ENCODE assay signal across 14 cellular contexts in the genomic region with DNA sequence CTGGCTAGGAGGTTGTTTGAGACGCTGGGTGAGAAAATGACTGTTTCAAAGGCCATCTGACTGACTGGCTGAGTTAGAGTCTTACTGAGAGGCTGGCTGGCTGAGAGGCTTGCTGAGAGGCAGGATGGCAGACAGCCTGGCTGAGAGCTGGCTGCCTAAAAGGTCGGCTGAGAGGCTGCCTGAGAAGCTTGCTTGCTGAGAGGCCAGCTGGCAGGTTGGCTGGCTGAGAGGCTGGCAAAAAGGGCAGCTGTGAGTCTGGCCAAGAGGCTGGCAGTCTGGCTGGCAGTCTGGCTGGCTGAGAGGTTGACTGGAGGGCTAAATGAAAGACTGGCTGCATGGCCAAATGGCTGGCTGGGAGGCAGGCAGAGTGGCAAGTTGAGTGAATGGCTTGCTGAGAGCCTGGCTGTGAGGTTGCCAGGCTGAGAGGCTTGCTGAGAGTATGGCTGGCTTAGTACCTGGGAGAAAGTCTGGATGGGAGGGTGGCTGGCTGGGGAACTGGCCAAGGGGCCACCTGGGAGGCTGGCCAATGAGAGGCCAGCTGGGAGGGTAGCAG. TPM values are rescaled to one million over a fixed set of nuclear protein-coding genes. Genes with fewer than 3 reads are reported as not detected.
A peak's percentile ranks its signal among the peaks of the same experiment; 100 is the strongest.
DNase-seq lines count a peak whose midpoint lies in the region; ATAC-seq and TF ChIP-seq lines count a peak whose summit lies in the region.
"Had no signal": no experiment of that assay in that cellular context is flagged by ENCODE, and none has a peak within 500 bp of the region (broad histone marks: within the 10 kb centered on the region; RNA-seq: fewer than 3 reads in every experiment).

No MANE protein-coding gene starts in this region.

- H3K27me3 ChIP-seq in MG63 (peaks cover 7% of the 10 kb centered on the region; the same call in 1 of the 2 replicates), NT2/D1 (ENCODE audit: insufficient read depth, insufficient read length) (no peaks in the 10 kb centered on the region), gastrocnemius medialis (no peaks in the 10 kb centered on the region)

- no peaks in the 10 kb centered on the region for H3K4me1 Mint-ChIP-seq in activated CD8-positive, alpha-beta T cell treated with anti-CD3 and anti-CD28 coated beads for 36 hours (ENCODE audit: low read depth)

- H3K36me3 ChIP-seq in MG63 (no peaks in the 10 kb centered on the region), NT2/D1 (ENCODE audit: insufficient read depth, insufficient read length, low read length) (no peaks in the 10 kb centered on the region), gastrocnemius medialis (no peaks in the 10 kb centered on the region)

- POLR2A ChIA-PET in activated CD8-positive, alpha-beta T cell treated with anti-CD3 and anti-CD28 coated beads for 36 hours (lab: Charles Lee) = no interaction called here

- H3K36me3 Mint-ChIP-seq in activated CD8-positive, alpha-beta T cell treated with anti-CD3 and anti-CD28 coated beads for 36 hours (ENCODE audit: low read depth) = no peaks in the 10 kb centered on the region
- H3K36me3 Mint-ChIP-seq: CD8-positive, alpha-beta T cell; stimulated activated naive B cell treated with anti-CD40 and anti-IgM and Interleukin-4, amounts not matched to agents 10 μg/mL and 1 μg/mL and 100 μg/mL, for 72 hours had no signal

- in situ Hi-C loops in gastrocnemius medialis (cut with MboI; ENCODE audit: low sequenced_read_pairs in 4 of 4) = no loop called here

- H3K9me3 Mint-ChIP-seq in activated CD8-positive, alpha-beta T cell treated with anti-CD3 and anti-CD28 coated beads for 36 hours = no peaks in the 10 kb centered on the region
- H3K9me3 Mint-ChIP-seq: CD8-positive, alpha-beta T cell had no signal

- H3K4me1 ChIP-seq in NT2/D1 (ENCODE audit: insufficient read depth, insufficient read length) (peaks cover 10% of the 10 kb centered on the region), gastrocnemius medialis (no peaks in the 10 kb centered on the region)

- peak; percentile 54 for DNase-seq in MG63
- no peak for DNase-seq in NT2/D1 (ENCODE audit: low read depth, low spot score)
- DNase-seq in left ventricle myocardium superior = peak; percentile 65
- DNase-seq in gastrocnemius medialis = peak; percentile 23 to 75
- no peak for DNase-seq in HuH-7 (ENCODE audit: low spot score)
- DNase-seq in activated CD8-positive, alpha-beta T cell treated with anti-CD3 and anti-CD28 coated beads for 36 hours = no peak
- no peak for DNase-seq in GM03348 (ENCODE audit: low spot score)
- DNase-seq: activated CD4-positive, alpha-beta T cell treated with anti-CD3 and anti-CD28 coated beads for 1 hour; CD8-positive, alpha-beta T cell; stimulated activated naive B cell treated with anti-CD40 and anti-IgM and Interleukin-4, amounts not matched to agents 10 μg/mL and 1 μg/mL and 100 μg/mL, for 72 hours had no signal

- intact Hi-C loops in left ventricle myocardium superior (cut with micrococcal nuclease) (no loop called here), gastrocnemius medialis (cut with DNase I; ENCODE audit: low total_unique reads) (no loop called here)
- intact Hi-C loops in activated CD8-positive, alpha-beta T cell treated with anti-CD3 and anti-CD28 coated beads for 36 hours (cut with micrococcal nuclease) = no loop called here

- peak overlapping the region in 3 of 4 donors; percentile 31 to 61 (median 32) for H3K27ac ChIP-seq in gastrocnemius medialis

- peak overlapping the region; percentile 29 for H3K9ac ChIP-seq in NT2/D1 (ENCODE audit: insufficient read length, low read depth)

- no peak overlapping the region for H3K27ac Mint-ChIP-seq in activated CD8-positive, alpha-beta T cell treated with anti-CD3 and anti-CD28 coated beads for 36 hours
- H3K27ac Mint-ChIP-seq: CD8-positive, alpha-beta T cell; stimulated activated naive B cell treated with anti-CD40 and anti-IgM and Interleukin-4, amounts not matched to agents 10 μg/mL and 1 μg/mL and 100 μg/mL, for 72 hours had no signal

- H3K9me3 ChIP-seq in MG63 = no peaks in the 10 kb centered on the region
- H3K9me3 ChIP-seq in NT2/D1 (ENCODE audit: insufficient read depth, low read length) = peaks cover 6% of the 10 kb centered on the region; the same call in 1 of the 2 replicates
- H3K9me3 ChIP-seq in gastrocnemius medialis = no peaks in the 10 kb centered on the region

- ATAC-seq in left ventricle myocardium superior = peak; percentile 56
- ATAC-seq in gastrocnemius medialis = peak; percentile 76 to 85
- ATAC-seq in activated CD8-positive, alpha-beta T cell treated with anti-CD3 and anti-CD28 coated beads for 36 hours = no peak
- no peak for ATAC-seq in HG03378 (IDR thresholded peaks at IDR 0.05; ENCODE audit: unreplicated experiment)
- ATAC-seq: CD8-positive, alpha-beta T cell; GM12878; stimulated activated naive B cell treated with anti-CD40 and anti-IgM and Interleukin-4, amounts not matched to agents 10 μg/mL and 1 μg/mL and 100 μg/mL, for 72 hours had no signal

- TF ChIP-seq POLR2A in gastrocnemius medialis (IDR thresholded peaks at IDR 0.05) = no peak

- H3K4me3 Mint-ChIP-seq in activated CD8-positive, alpha-beta T cell treated with anti-CD3 and anti-CD28 coated beads for 36 hours = no peak overlapping the region
- H3K4me3 Mint-ChIP-seq: CD8-positive, alpha-beta T cell; stimulated activated naive B cell treated with anti-CD40 and anti-IgM and Interleukin-4, amounts not matched to agents 10 μg/mL and 1 μg/mL and 100 μg/mL, for 72 hours had no signal

- H3K4me3 ChIP-seq in MG63 (no peak overlapping the region), NT2/D1 (ENCODE audit: insufficient read length, low read depth) (no peak overlapping the region), gastrocnemius medialis (no peak overlapping the region)
- H3K4me3 ChIP-seq: GM12878 had no signal

- CTCF ChIA-PET in activated CD8-positive, alpha-beta T cell treated with anti-CD3 and anti-CD28 coated beads for 36 hours (lab: Charles Lee) = no interaction called here

- TF ChIP-seq CTCF in gastrocnemius medialis (IDR thresholded peaks at IDR 0.05 in 4 of 5, conservative IDR thresholded peaks at IDR 0.05 in 1 of 5) = no peak
- no peak for TF ChIP-seq CTCF in activated CD8-positive, alpha-beta T cell treated with anti-CD3 and anti-CD28 coated beads for 36 hours (IDR thresholded peaks at IDR 0.05)

- H3K27me3 Mint-ChIP-seq in activated CD8-positive, alpha-beta T cell treated with anti-CD3 and anti-CD28 coated beads for 36 hours = peaks cover 17% of the 10 kb centered on the region

RNA-seq across cellular contexts. Expression of a gene that starts 35.3 kb away (rescaled TPM):
- total RNA-seq in MG63 (2014; rRNA removed; shearing (Covaris generic); ENCODE audit: low replicate concordance) = not detected in 2 replicates
- total RNA-seq in left ventricle myocardium superior (not detected), gastrocnemius medialis (under 1 TPM in 2 of 4 donors, not detected in 2; 0.16 to 0.60 TPM)
- total RNA-seq in activated CD8-positive, alpha-beta T cell treated with anti-CD3 and anti-CD28 coated beads for 36 hours = not detected
- total RNA-seq: CD8-positive, alpha-beta T cell; GM12878; myocyte; SK-MEL-5 had no signal

Comparison
In these comparisons a context has a peak if more than half of its experiments do, and no peak if none do; other contexts are left out.
1. DNase-seq: peak in MG63 (single experiment), left ventricle myocardium superior (single experiment) and gastrocnemius medialis (2 of 2); none in NT2/D1 (single experiment), HuH-7 (single experiment), activated CD8-positive, alpha-beta T cell treated with anti-CD3 and anti-CD28 coated beads for 36 hours (single experiment) and GM03348 (single experiment).
2. ATAC-seq: peak in left ventricle myocardium superior (single experiment) and gastrocnemius medialis (2 of 2); none in activated CD8-positive, alpha-beta T cell treated with anti-CD3 and anti-CD28 coated beads for 36 hours (single experiment) and HG03378 (single experiment).